ENCODE assay signal across 34 cellular contexts in the genomic region with DNA sequence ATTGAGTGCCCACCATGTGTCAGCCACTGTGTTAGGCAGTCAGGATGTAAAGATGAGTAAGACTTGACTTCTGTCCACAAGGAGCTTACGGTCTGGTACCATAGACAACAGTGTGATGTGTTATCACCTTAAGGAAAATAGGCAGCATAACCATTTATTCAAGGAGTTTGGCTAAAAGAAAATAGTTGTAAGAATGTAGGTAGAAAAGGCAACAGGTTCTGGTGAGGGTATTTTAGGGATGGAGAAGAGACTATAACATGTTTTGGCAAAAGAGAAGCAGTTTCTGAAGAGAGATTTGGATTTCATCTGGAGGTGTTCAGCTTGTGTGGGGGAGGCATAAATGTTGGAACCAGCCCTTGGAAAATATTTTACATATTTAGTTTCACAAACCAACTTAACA.
"Had no signal": no experiment of that assay in that cellular context is flagged by ENCODE, and none has a peak within 500 bp of the region (broad histone marks: within the 10 kb centered on the region; RNA-seq: fewer than 3 reads in every experiment).

No MANE protein-coding gene starts in this region.

- H3K9me3 ChIP-seq: adrenal gland, body of pancreas, breast epithelium had no signal

- H3K27me3 Mint-ChIP-seq: activated CD4-positive, alpha-beta memory T cell treated with anti-CD3 and anti-CD28 coated beads for 36 hours; activated CD8-positive, alpha-beta T cell treated with anti-CD3 and anti-CD28 coated beads for 36 hours; activated T-helper 17 cell treated with anti-CD3 and anti-CD28 coated beads, Interleukin-2, amount 50 U/mL, for 72 hours had no signal

- H3K4me1 Mint-ChIP-seq: activated B cell treated with CpG ODN at 0.5 μM for 24 hours; activated T-helper 17 cell treated with anti-CD3 and anti-CD28 coated beads, Interleukin-2, amount 50 U/mL, for 72 hours had no signal

- H3K36me3 ChIP-seq: adrenal gland, brain microvascular endothelial cell, breast epithelium had no signal

- H3K36me3 Mint-ChIP-seq: activated CD4-positive, alpha-beta memory T cell treated with anti-CD3 and anti-CD28 coated beads for 36 hours; activated naive CD4-positive, alpha-beta T cell treated with anti-CD3 and anti-CD28 coated beads, Interleukin-2, amount 50 U/mL, for 72 hours; activated naive CD8-positive, alpha-beta T cell treated with anti-CD3 and anti-CD28 coated beads for 36 hours had no signal

- H3K4me3 Mint-ChIP-seq: activated B cell treated with CpG ODN at 0.5 μM for 24 hours; activated CD4-positive, alpha-beta memory T cell treated with anti-CD3 and anti-CD28 coated beads for 36 hours; activated CD4-positive, alpha-beta T cell treated with anti-CD3 and anti-CD28 coated beads, Interleukin-2, amount 10 ng/mL, durations not matched to agents 24 days and 14 days; activated CD8-positive, alpha-beta T cell treated with anti-CD3 and anti-CD28 coated beads for 36 hours; activated naive CD4-positive, alpha-beta T cell treated with anti-CD3 and anti-CD28 coated beads for 36 hours; activated naive CD8-positive, alpha-beta T cell treated with anti-CD3 and anti-CD28 coated beads for 36 hours; activated T-cell treated with anti-CD3 and anti-CD28 coated beads, Interleukin-2, amount 50 U/mL, for 4 hours; activated T-cell treated with anti-CD3 and anti-CD28 coated beads, Interleukin-2, amount 50 U/mL, for 72 hours; activated T-helper 1 cell treated with anti-CD3 and anti-CD28 coated beads, Interleukin-12 subunit alpha, Interleukin-12 subunit beta, Interleukin-2, Interleukin-4 antibody, amounts not matched to agents 30 ng/mL and 10 ng/mL and 1 ng/mL, durations not matched to agents 14 hours and 24 hours and 36 hours; activated T-helper 17 cell treated with anti-CD3 and anti-CD28 coated beads, Interleukin-2, amount 50 U/mL, for 72 hours; T-helper 1 cell treated with Interleukin-12 subunit alpha and Interleukin-12 subunit beta and Interleukin-4 antibody, amounts not matched to agents 30 μg/mL and 1 μg/mL, for 36 hours; T-helper 2 cell treated with Interferon-gamma antibody and Interleukin-4, amounts not matched to agents 5 μg/mL and 100 μg/mL, for 36 hours had no signal

- H3K9me3 Mint-ChIP-seq: activated B cell treated with CpG ODN at 0.5 μM for 24 hours; activated CD4-positive, alpha-beta memory T cell treated with anti-CD3 and anti-CD28 coated beads for 36 hours; activated CD4-positive, alpha-beta T cell treated with anti-CD3 and anti-CD28 coated beads, Interleukin-2, amount 10 ng/mL, durations not matched to agents 24 days and 14 days; activated CD8-positive, alpha-beta T cell treated with anti-CD3 and anti-CD28 coated beads for 36 hours; activated naive CD4-positive, alpha-beta T cell treated with anti-CD3 and anti-CD28 coated beads for 36 hours; activated naive CD4-positive, alpha-beta T cell treated with anti-CD3 and anti-CD28 coated beads, Interleukin-2, amount 50 U/mL, for 72 hours; activated naive CD8-positive, alpha-beta T cell treated with anti-CD3 and anti-CD28 coated beads for 36 hours; activated T-cell treated with anti-CD3 and anti-CD28 coated beads, Interleukin-2, amount 50 U/mL, for 4 hours; activated T-cell treated with anti-CD3 and anti-CD28 coated beads, Interleukin-2, amount 50 U/mL, for 72 hours; activated T-helper 1 cell treated with anti-CD3 and anti-CD28 coated beads, Interleukin-12 subunit alpha, Interleukin-12 subunit beta, Interleukin-2, Interleukin-4 antibody, amounts not matched to agents 30 ng/mL and 10 ng/mL and 1 ng/mL, durations not matched to agents 14 hours and 24 hours and 36 hours; activated T-helper 17 cell treated with anti-CD3 and anti-CD28 coated beads, Interleukin-2, amount 50 U/mL, for 72 hours; T-helper 1 cell treated with Interleukin-12 subunit alpha and Interleukin-12 subunit beta and Interleukin-4 antibody, amounts not matched to agents 30 μg/mL and 1 μg/mL, for 36 hours; T-helper 2 cell treated with Interferon-gamma antibody and Interleukin-4, amounts not matched to agents 5 μg/mL and 100 μg/mL, for 36 hours had no signal

- H3K27ac Mint-ChIP-seq: activated B cell treated with CpG ODN at 0.5 μM for 24 hours; activated CD4-positive, alpha-beta memory T cell treated with anti-CD3 and anti-CD28 coated beads for 36 hours; activated CD4-positive, alpha-beta T cell treated with anti-CD3 and anti-CD28 coated beads, Interleukin-2, amount 10 ng/mL, durations not matched to agents 24 days and 14 days; activated CD8-positive, alpha-beta T cell treated with anti-CD3 and anti-CD28 coated beads for 36 hours; activated naive CD4-positive, alpha-beta T cell treated with anti-CD3 and anti-CD28 coated beads for 36 hours; activated naive CD4-positive, alpha-beta T cell treated with anti-CD3 and anti-CD28 coated beads, Interleukin-2, amount 50 U/mL, for 72 hours; activated naive CD8-positive, alpha-beta T cell treated with anti-CD3 and anti-CD28 coated beads for 36 hours; activated T-cell treated with anti-CD3 and anti-CD28 coated beads, Interleukin-2, amount 50 U/mL, for 72 hours; activated T-helper 1 cell treated with anti-CD3 and anti-CD28 coated beads, Interleukin-12 subunit alpha, Interleukin-12 subunit beta, Interleukin-2, Interleukin-4 antibody, amounts not matched to agents 30 ng/mL and 10 ng/mL and 1 ng/mL, durations not matched to agents 14 hours and 24 hours and 36 hours; activated T-helper 17 cell treated with anti-CD3 and anti-CD28 coated beads, Interleukin-2, amount 50 U/mL, for 72 hours; T-helper 1 cell treated with Interleukin-12 subunit alpha and Interleukin-12 subunit beta and Interleukin-4 antibody, amounts not matched to agents 30 μg/mL and 1 μg/mL, for 36 hours; T-helper 2 cell treated with Interferon-gamma antibody and Interleukin-4, amounts not matched to agents 5 μg/mL and 100 μg/mL, for 36 hours had no signal

- H3K27ac ChIP-seq: adrenal gland, body of pancreas, brain microvascular endothelial cell, breast epithelium, VCaP had no signal

- H3K27me3 ChIP-seq: adrenal gland, body of pancreas, brain microvascular endothelial cell, breast epithelium had no signal

- ATAC-seq: activated CD8-positive, alpha-beta T cell treated with anti-CD3 and anti-CD28 coated beads for 36 hours; activated naive CD4-positive, alpha-beta T cell treated with anti-CD3 and anti-CD28 coated beads, Interleukin-2, amount 50 U/mL, for 72 hours; activated T-cell treated with anti-CD3 and anti-CD28 coated beads, Interleukin-2, amount 50 U/mL, for 4 hours; activated T-cell treated with anti-CD3 and anti-CD28 coated beads, Interleukin-2, amount 50 U/mL, for 72 hours; activated T-helper 17 cell treated with anti-CD3 and anti-CD28 coated beads, Interleukin-2, amount 50 U/mL, for 72 hours; body of pancreas had no signal

- H3K4me1 ChIP-seq: adrenal gland, body of pancreas, breast epithelium had no signal

- H3K4me3 ChIP-seq: adrenal gland, body of pancreas, breast epithelium had no signal

- DNase-seq: activated B cell treated with CpG ODN at 0.5 μM for 24 hours; activated CD4-positive, alpha-beta memory T cell treated with anti-CD3 and anti-CD28 coated beads for 36 hours; activated CD4-positive, alpha-beta T cell treated with anti-CD3 and anti-CD28 coated beads for 4 hours; activated CD4-positive, alpha-beta T cell treated with anti-CD3 and anti-CD28 coated beads, Interleukin-2, amount 10 ng/mL, durations not matched to agents 24 days and 14 days; activated CD4-positive, alpha-beta T cell treated with anti-CD3 and anti-CD28 coated beads, Interleukin-2, amount 50 U/mL, for 1 hour; activated CD4-positive, alpha-beta T cell treated with anti-CD3 and anti-CD28 coated beads, Interleukin-2, amount 50 U/mL, for 4 hours; activated CD4-positive, CD25-positive, alpha-beta regulatory T cell treated with anti-CD3 and anti-CD28 coated beads, Interleukin-2, amount 50 U/mL, for 72 hours; activated CD8-positive, alpha-beta memory T cell treated with anti-CD3 and anti-CD28 coated beads, Interleukin-2, amount 50 U/mL, for 4 hours; activated CD8-positive, alpha-beta T cell treated with anti-CD3 and anti-CD28 coated beads for 36 hours; activated effector memory CD4-positive, alpha-beta T cell treated with anti-CD3 and anti-CD28 coated beads, Interleukin-2, amount 50 U/mL, for 16 hours; activated gamma-delta T cell treated with Interleukin-2 at 50 U/mL for 16 hours; activated naive CD4-positive, alpha-beta T cell; activated naive CD4-positive, alpha-beta T cell treated with anti-CD3 and anti-CD28 coated beads for 36 hours; activated naive CD4-positive, alpha-beta T cell treated with anti-CD3 and anti-CD28 coated beads, Interleukin-2, amount 50 U/mL, for 16 hours; activated naive CD8-positive, alpha-beta T cell treated with anti-CD3 and anti-CD28 coated beads for 36 hours; activated T-cell treated with anti-CD3 and anti-CD28 coated beads for 4 hours; activated T-cell treated with anti-CD3 and anti-CD28 coated beads, Interleukin-2, amount 50 U/mL, for 1 hour; activated T-cell treated with anti-CD3 and anti-CD28 coated beads, Interleukin-2, amount 50 U/mL, for 4 hours; activated T-cell treated with anti-CD3 and anti-CD28 coated beads, Interleukin-2, amount 50 U/mL, for 72 hours; adrenal gland; amniotic stem cell; aorta; body of pancreas; brain microvascular endothelial cell; central memory CD4-positive, alpha-beta T cell; T-helper 2 cell; T-helper 9 cell had no signal
